Comparison of ENCODE assay signal across 8 cellular contexts in the genomic region with DNA sequence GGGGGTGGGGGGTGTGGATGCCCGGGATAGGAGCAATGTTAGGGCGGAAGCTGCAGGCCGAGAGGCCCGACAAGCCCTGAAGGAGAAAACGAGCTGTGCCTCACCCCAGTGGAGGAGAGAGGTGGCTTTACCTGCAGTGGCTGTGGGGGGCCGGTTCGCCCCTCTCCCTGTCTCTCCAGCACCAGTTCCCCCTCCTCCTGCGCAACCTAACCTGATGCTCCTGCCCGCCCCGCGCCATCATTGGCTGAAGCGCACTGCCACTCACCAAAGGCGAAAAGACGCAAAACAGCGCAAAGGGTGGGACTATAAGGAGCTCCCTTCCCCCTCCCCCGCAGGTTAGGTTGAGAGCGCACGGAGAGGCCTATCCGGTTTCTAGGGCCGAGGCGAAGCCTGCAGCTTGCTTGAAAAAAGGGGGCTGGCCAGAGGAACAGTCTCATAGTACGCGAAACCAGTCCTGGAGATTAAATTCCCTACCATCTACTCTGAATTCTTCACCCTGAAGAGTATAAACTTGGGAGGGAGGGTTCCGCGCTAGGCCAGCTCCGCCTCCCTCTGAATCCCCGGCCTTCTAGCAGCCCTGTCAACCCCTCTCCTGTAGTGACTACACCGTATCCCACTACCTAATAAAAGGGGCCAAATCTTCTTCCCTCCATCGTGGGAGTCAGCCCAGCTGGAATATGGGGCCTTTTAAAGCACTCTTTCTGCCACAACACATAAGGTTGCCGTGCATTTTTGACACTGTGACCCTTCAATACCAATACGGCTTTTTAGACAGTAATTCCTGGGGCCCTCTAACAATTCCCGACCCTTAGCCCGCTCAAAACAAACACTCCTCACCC. TPM values are rescaled to one million over a fixed set of nuclear protein-coding genes. Genes with fewer than 3 reads are reported as not detected.
A peak's percentile ranks its signal among the peaks of the same experiment; 100 is the strongest.
DNase-seq lines count a peak whose midpoint lies in the region; ATAC-seq, FAIRE-seq and TF ChIP-seq lines count a peak whose summit lies in the region.

No MANE protein-coding gene starts in this region.

- intact Hi-C loops in kidney (cut with DNase I), result no loop called here

- peaks cover 0 to 6% of the 10 kb centered on the region in 2 donors for H3K4me1 ChIP-seq in kidney (ENCODE audit: control insufficient read depth in 1 of 2, insufficient read depth in 1 of 2, low read depth in 1 of 2, low read length in 2 of 2)

- peak; percentile 63 for TF ChIP-seq POLR2A in GM19193 (IDR thresholded peaks at IDR 0.05; ENCODE audit: extremely low read depth, insufficient read depth, insufficient read length)

- H3K4me3 ChIP-seq in kidney (ENCODE audit: low read length in 2 of 2), result peak overlapping the region; percentile 86 to 90

- peak; percentile 99 for ATAC-seq in HG03432 (IDR thresholded peaks at IDR 0.05; ENCODE audit: unreplicated experiment)

- DNase-seq in Ammon's horn (ENCODE audit: low spot score) (peak; percentile 100), NCI-H460 (ENCODE audit: extremely low read depth, low read depth) (peak; percentile 99), cerebellum (ENCODE audit: low spot score) (peak; percentile 98), kidney (peak; percentile 98)
- peak; percentile 96 for DNase-seq in activated CD4-positive, alpha-beta T cell treated with anti-CD3 and anti-CD28 coated beads for 1 hour
- peak; percentile 97 to 98 for DNase-seq in stimulated activated CD4-positive, alpha-beta T cell treated with anti-CD3 and anti-CD28 coated beads, Interleukin-15, amount 100 ng/mL, for 1 hour (ENCODE audit: low read depth in 1 of 2, low spot score in 1 of 2)

- no peak for TF ChIP-seq CTCF in kidney (IDR thresholded peaks at IDR 0.05; ENCODE audit: borderline replicate concordance, extremely low read depth, insufficient read depth)

- H3K9me3 ChIP-seq in kidney (ENCODE audit: control insufficient read depth in 1 of 2, low read length in 2 of 2), result no peaks in the 10 kb centered on the region

- peak overlapping the region; percentile 96 to 97 for H3K9ac ChIP-seq in kidney (ENCODE audit: low read length in 2 of 2)

- no peak for FAIRE-seq in kidney (lab: Jason Lieb, UNC)

- H3K36me3 ChIP-seq in kidney (ENCODE audit: control insufficient read depth in 1 of 2, insufficient read depth in 2 of 2, low read length in 2 of 2), result no peaks in the 10 kb centered on the region

- peak overlapping the region; percentile 91 to 95 for H3K27ac ChIP-seq in kidney (ENCODE audit: low read depth in 2 of 2, low read length in 2 of 2)

RNA-seq across cellular contexts. Expression of a gene that starts 18.6 kb away (rescaled TPM):
- 41.7 and 42.4 TPM in 2 replicates for total RNA-seq in NCI-H460 (2014; rRNA removed; shearing (Covaris generic))
- 33.9 and 41.7 TPM in 2 replicates for polyA plus RNA-seq in NCI-H460 (2014; cell fraction: nucleus; rRNA removed)
- 81.8 TPM for total RNA-seq in cerebellum
- total RNA-seq in kidney, result 77.4 TPM
- 35.8 TPM for polyA plus RNA-seq in kidney (ENCODE audit: insufficient read depth, low read depth, low replicate concordance)

RNA-seq across cellular contexts. Expression of a gene that starts 39.5 kb away (rescaled TPM):
- total RNA-seq in NCI-H460 (2014; rRNA removed; shearing (Covaris generic)), result 28.2 and 33.3 TPM in 2 replicates
- 25.3 and 27.5 TPM in 2 replicates for polyA plus RNA-seq in NCI-H460 (2014; cell fraction: nucleus; rRNA removed)
- total RNA-seq in cerebellum, result 33.9 TPM
- total RNA-seq in kidney, result 22.7 TPM
- 12.2 TPM for polyA plus RNA-seq in kidney (ENCODE audit: insufficient read depth, low read depth, low replicate concordance)

RNA-seq across cellular contexts. Expression of a gene that starts 39.7 kb away (rescaled TPM):
- 24.7 and 26.8 TPM in 2 replicates for total RNA-seq in NCI-H460 (2014; rRNA removed; shearing (Covaris generic))
- 26.5 and 35.0 TPM in 2 replicates for polyA plus RNA-seq in NCI-H460 (2014; cell fraction: nucleus; rRNA removed)
- 32.8 TPM for total RNA-seq in cerebellum
- 75.9 TPM for total RNA-seq in kidney
- 31.0 TPM for polyA plus RNA-seq in kidney (ENCODE audit: insufficient read depth, low read depth, low replicate concordance)

RNA-seq across cellular contexts. Expression of a gene that starts 53.5 kb away (rescaled TPM):
- 119 and 127 TPM in 2 replicates for total RNA-seq in NCI-H460 (2014; rRNA removed; shearing (Covaris generic))
- polyA plus RNA-seq in NCI-H460 (2014; cell fraction: nucleus; rRNA removed), result 149 and 166 TPM in 2 replicates
- total RNA-seq in cerebellum, result 71.2 TPM
- 58.8 TPM for total RNA-seq in kidney
- 38.1 TPM for polyA plus RNA-seq in kidney (ENCODE audit: insufficient read depth, low read depth, low replicate concordance)

Comparison
In these comparisons a context has a peak if more than half of its experiments do, and no peak if none do; other contexts are left out.
1. Peak in every context shown above with its lines: DNase-seq, ATAC-seq, H3K4me3 ChIP-seq and H3K27ac ChIP-seq.